Comparison of ENCODE assay signal across 1 cellular context in genomic region chr2:200796561-200796960, GRCh38.
TF ChIP-seq lines count a peak whose summit lies in the region.

No MANE protein-coding gene starts in this region.

TF ChIP-seq in K562, 482 proteins besides CTCF, POLR2A, EP300 and RAD21 (continued from another document):
- TF ChIP-seq ID3 (CRISPR knock-in tag; IDR thresholded peaks at IDR 0.05) (no peak), ID3 (tag; IDR thresholded peaks at IDR 0.05) (no peak), TRIM28 (IDR thresholded peaks at IDR 0.05) (no peak), ZC3H4 (CRISPR knock-in tag; IDR thresholded peaks at IDR 0.05; ENCODE audit: borderline replicate concordance) (no peak), MCM3 (IDR thresholded peaks at IDR 0.05) (no peak), MBD2 (IDR thresholded peaks at IDR 0.05; ENCODE audit: borderline replicate concordance, low read depth) (no peak), PTBP1 (IDR thresholded peaks at IDR 0.05; ENCODE audit: low read depth, low read length) (no peak), SAFB2 (IDR thresholded peaks at IDR 0.05; ENCODE audit: borderline replicate concordance, low read depth, low read length, severe bottlenecking) (no peak)
